Comparison of ENCODE assay signal across 19 cellular contexts in the genomic region with DNA sequence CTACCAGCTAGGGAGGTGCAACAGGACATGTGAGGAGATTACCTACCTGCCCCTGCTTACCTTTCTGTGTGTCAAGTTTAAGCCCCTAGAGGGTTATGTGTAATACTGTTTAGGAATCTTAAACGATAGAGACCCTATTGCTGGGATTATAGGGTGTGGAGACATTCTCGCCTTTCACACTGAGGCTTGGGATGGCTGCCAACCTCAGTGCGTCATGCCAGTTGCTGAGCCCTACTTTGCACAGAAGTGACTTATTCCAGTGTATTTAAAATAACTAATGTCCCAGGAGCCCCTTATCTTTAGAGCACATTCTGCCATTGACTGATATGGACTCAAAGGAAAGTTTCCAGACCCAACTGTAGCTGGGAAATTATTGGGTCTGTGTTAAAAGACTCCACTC.
DNase-seq lines count a peak whose midpoint lies in the region; ATAC-seq, FAIRE-seq and TF ChIP-seq lines count a peak whose summit lies in the region.
"Had no signal": no experiment of that assay in that cellular context is flagged by ENCODE, and none has a peak within 500 bp of the region (broad histone marks: within the 10 kb centered on the region; RNA-seq: fewer than 3 reads in every experiment).

No MANE protein-coding gene starts in this region.

- DNase-seq in Right ventricle myocardium superior (peak; percentile 69), Right ventricle myocardium inferior (ENCODE audit: missing footprints) (no peak), adrenal gland (peak in 4 of 7 donors; percentile 17 to 35 (median 22)), fibroblast of villous mesenchyme (ENCODE audit: low read depth) (peak; percentile 6), urothelium cell line (ENCODE audit: low spot score) (peak; percentile 41), coronary artery (ENCODE audit: low spot score) (no peak)
- DNase-seq: ACHN; activated CD8-positive, alpha-beta memory T cell treated with anti-CD3 and anti-CD28 coated beads for 24 hours; activated naive CD4-positive, alpha-beta T cell treated with anti-CD3 and anti-CD28 coated beads for 36 hours; cerebellar nuclear complex; NCI-H1417 treated with DMSO at 0.1 percent for 48 hours; NCI-H510A treated with DMSO at 0.1 percent for 48 hours; posterior cingulate gyrus; RPMI8226; T1000 had no signal

- 38 to 58% (median 56%) methylated on average over 3 of the region's 3 CpGs for WGBS in adrenal gland, 4 donors

- H3K4me1 ChIP-seq in adrenal gland (replicated peaks in 1 of 2) = no peaks in the 10 kb centered on the region

- H3K27me3 ChIP-seq in adrenal gland = peaks cover 15% of the 10 kb centered on the region
- H3K27me3 ChIP-seq: tibial nerve had no signal

- no peak for FAIRE-seq in urothelium cell line (lab: Jason Lieb, UNC)
- FAIRE-seq: HepG2 had no signal

- intact Hi-C loops in Right ventricle myocardium superior (cut with DNase I) (no loop called here), Right ventricle myocardium inferior (cut with DNase I) (no loop called here), adrenal gland (cut with DNase I) (no loop called here)

- no peak overlapping the region for H3K27ac ChIP-seq in adrenal gland
- H3K27ac ChIP-seq in coronary artery = no peak overlapping the region
- H3K27ac ChIP-seq: tibial nerve had no signal

- no peak for TF ChIP-seq POLR2A in adrenal gland (IDR thresholded peaks at IDR 0.05)

- no peak for TF ChIP-seq CTCF in adrenal gland (IDR thresholded peaks at IDR 0.05)
- no peak for TF ChIP-seq CTCF in fibroblast of villous mesenchyme (IDR thresholded peaks at IDR 0.05; ENCODE audit: insufficient read depth, low read depth, low read length)
- no peak for TF ChIP-seq CTCF in coronary artery (IDR thresholded peaks at IDR 0.05)

- no peak overlapping the region for H3K4me3 ChIP-seq in adrenal gland
- H3K4me3 ChIP-seq in fibroblast of villous mesenchyme (ENCODE audit: low read depth, low read length) = no peak overlapping the region
- H3K4me3 ChIP-seq in coronary artery = no peak overlapping the region
- H3K4me3 ChIP-seq: tibial nerve had no signal

- ATAC-seq in Right ventricle myocardium superior (ENCODE audit: poor library complexity) = no peak
- no peak for ATAC-seq in Right ventricle myocardium inferior
- no peak for ATAC-seq in HG02623 (IDR thresholded peaks at IDR 0.05; ENCODE audit: unreplicated experiment)
- no peak for ATAC-seq in GM21619 (IDR thresholded peaks at IDR 0.05; ENCODE audit: unreplicated experiment)
- ATAC-seq: HepG2 had no signal

- H3K36me3 ChIP-seq in adrenal gland (replicated peaks in 1 of 2) = no peaks in the 10 kb centered on the region
- H3K36me3 ChIP-seq: tibial nerve had no signal

- no peaks in the 10 kb centered on the region for H3K9me3 ChIP-seq in adrenal gland (replicated peaks in 1 of 3)

Comparison
In these comparisons a context has a peak if more than half of its experiments do, and no peak if none do; other contexts are left out.
1. DNase-seq: peak in Right ventricle myocardium superior (single experiment), adrenal gland (4 of 7), fibroblast of villous mesenchyme (single experiment) and urothelium cell line (single experiment); none in Right ventricle myocardium inferior (single experiment) and coronary artery (single experiment).